Comparison of ENCODE assay signal across 8 cellular contexts in the genomic region with DNA sequence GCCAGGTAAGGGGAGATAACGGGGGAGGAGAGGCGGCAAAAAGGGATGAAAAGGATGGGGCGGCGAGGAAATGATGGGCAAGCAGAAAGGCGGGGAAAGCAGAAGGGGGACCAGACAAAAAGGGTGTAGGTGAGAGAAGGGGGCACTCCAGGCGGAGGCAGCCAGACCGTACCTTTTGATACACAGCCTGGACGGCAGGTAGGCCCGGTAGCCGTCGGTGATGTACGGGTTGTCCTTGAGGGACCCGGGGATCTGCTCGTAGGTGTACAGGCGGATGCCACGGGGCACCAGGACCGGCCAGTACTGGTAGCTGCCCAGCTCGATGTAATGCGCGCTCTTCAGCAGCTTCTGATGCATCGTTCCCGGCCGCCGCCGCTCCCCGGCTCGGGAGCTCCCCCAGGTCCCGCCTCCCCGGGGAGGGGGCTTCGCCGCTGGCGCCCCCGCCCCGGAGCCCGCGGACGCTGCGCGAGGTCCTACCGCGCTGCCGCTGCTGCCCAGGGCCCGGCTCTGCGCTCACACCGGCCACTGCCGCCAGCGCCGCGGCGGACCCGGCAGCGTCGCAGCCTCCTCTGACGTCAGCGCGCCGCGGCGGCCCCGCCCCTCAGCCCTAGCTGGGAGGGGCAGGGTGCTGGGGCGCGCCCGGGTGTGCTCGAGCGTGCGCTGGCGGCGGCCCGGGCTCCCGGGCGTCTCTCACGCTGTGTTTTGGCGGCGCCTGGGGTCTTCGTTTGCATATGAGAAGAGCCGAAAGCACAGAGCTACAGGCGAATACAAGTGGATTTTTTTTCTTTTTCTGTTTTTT. TPM values are rescaled to one million over a fixed set of nuclear protein-coding genes. Genes with fewer than 3 reads are reported as not detected.
DNase-seq lines count a peak whose midpoint lies in the region; ATAC-seq and TF ChIP-seq lines count a peak whose summit lies in the region.

A gene with protein sequence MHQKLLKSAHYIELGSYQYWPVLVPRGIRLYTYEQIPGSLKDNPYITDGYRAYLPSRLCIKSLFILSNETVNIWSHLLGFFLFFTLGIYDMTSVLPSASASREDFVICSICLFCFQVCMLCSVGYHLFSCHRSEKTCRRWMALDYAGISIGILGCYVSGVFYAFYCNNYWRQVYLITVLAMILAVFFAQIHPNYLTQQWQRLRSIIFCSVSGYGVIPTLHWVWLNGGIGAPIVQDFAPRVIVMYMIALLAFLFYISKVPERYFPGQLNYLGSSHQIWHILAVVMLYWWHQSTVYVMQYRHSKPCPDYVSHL (minus strand): TSS at position 571 of the 799 bp plus-strand sequence. CDS start 214 bp downstream, at position 357.

- peak; percentile 92 for DNase-seq in COLO829 (ENCODE audit: low spot score)
- DNase-seq in HL-60 (ENCODE audit: low read depth in 1 of 2, low spot score in 1 of 2), result peak; percentile 48 to 78
- peak; percentile 58 for DNase-seq in NK-92 treated with Interleukin-12 subunit alpha and Interleukin-12 subunit beta, amount 100 ng/mL, for 24 hours (lab: John Stamatoyannopoulos, UW)
- DNase-seq in activated CD8-positive, alpha-beta memory T cell treated with anti-CD3 and anti-CD28 coated beads for 4 hours (ENCODE audit: low read depth in 2 of 2), result peak; percentile 54 to 66
- peak; percentile 96 for DNase-seq in mesenteric fat pad (ENCODE audit: low spot score)
- DNase-seq in stimulated activated CD8-positive, alpha-beta memory T cell treated with anti-CD3 and anti-CD28 coated beads, Interleukin-15, amount 100 ng/mL, for 24 hours (ENCODE audit: low read depth), result peak; percentile 77

- H3K27me3 ChIP-seq in HL-60 (ENCODE audit: insufficient read depth, poor library complexity, severe bottlenecking), result no peaks in the 10 kb centered on the region
- peaks cover 2% of the 10 kb centered on the region for H3K27me3 ChIP-seq in endocrine pancreas (ENCODE audit: control insufficient read depth, insufficient read depth, low read length)

- H3K36me3 ChIP-seq in endocrine pancreas (ENCODE audit: control insufficient read depth, insufficient read depth, low read length), result no peaks in the 10 kb centered on the region

- ATAC-seq in GM19467 (IDR thresholded peaks at IDR 0.05; ENCODE audit: unreplicated experiment), result peak; percentile 98

- TF ChIP-seq CTCF in HL-60 (IDR thresholded peaks at IDR 0.05; ENCODE audit: insufficient read depth, low read length), result no peak

- H3K4me3 ChIP-seq in HL-60 (replicated peaks; ENCODE audit: insufficient read depth, low read length), result peak within 1 kb of the TSS; percentile 97
- H3K4me3 ChIP-seq in endocrine pancreas (ENCODE audit: control insufficient read depth, insufficient read depth, low read length), result peak within 1 kb of the TSS; percentile 94

- peak within 1 kb of the TSS; percentile 95 for H3K9ac ChIP-seq in endocrine pancreas (ENCODE audit: control insufficient read depth, insufficient read depth, low read length)

- peaks cover 4% of the 10 kb centered on the region for H3K4me1 ChIP-seq in endocrine pancreas (ENCODE audit: control insufficient read depth, insufficient read depth, low read length)

- peak within 1 kb of the TSS; percentile 68 for H3K27ac ChIP-seq in HL-60 (replicated peaks)

- no peaks in the 10 kb centered on the region for H3K9me3 ChIP-seq in endocrine pancreas (ENCODE audit: control insufficient read depth, low read length)

RNA-seq across cellular contexts. Expression of the gene that starts here (rescaled TPM):
- 7.2 TPM for total RNA-seq in mesenteric fat pad

Comparison
In these comparisons a context has a peak if more than half of its experiments do, and no peak if none do; other contexts are left out.
1. Peak in every context shown above with its lines: DNase-seq, ATAC-seq, H3K4me3 ChIP-seq and H3K27ac ChIP-seq.